In genomic region chr19:18434411-18435184, GRCh38 we compare ENCODE assay signal across 1 cellular context.
TF ChIP-seq lines count a peak whose summit lies in the region.

No MANE protein-coding gene starts in this region.

TF ChIP-seq in IMR-90, 13 proteins besides CTCF, POLR2A, EP300 and RAD21 (continued from another document):
- TF ChIP-seq USF2 (IDR thresholded peaks at IDR 0.05; ENCODE audit: low read depth, low read length) (no peak), SMC3 (IDR thresholded peaks at IDR 0.05; ENCODE audit: low read depth, low read length) (no peak), BHLHE40 (IDR thresholded peaks at IDR 0.05; ENCODE audit: low read depth, low read length) (no peak), ELK1 (IDR thresholded peaks at IDR 0.05; ENCODE audit: borderline replicate concordance, low read depth, low read length) (no peak)
